ENCODE assay signal across 2 cellular contexts in the genomic region with DNA sequence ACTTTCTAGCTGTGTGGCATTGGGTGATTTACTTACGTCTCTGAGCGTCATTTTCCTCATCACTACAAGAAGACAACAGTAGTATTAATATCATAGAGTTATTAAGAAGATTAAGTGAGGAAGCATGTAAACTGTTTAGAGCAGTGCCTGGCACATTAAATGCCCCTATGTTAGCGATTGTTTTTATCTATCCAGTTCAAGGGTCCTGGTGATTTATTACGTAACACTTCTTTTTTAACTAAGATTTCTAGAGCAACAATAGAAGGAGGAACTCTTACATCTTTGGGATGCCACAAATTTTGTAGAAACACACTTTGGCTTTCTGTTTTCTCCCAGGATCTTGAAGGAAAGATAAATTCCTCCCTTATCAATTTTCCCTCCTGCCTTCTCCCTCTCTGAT.
TF ChIP-seq lines count a peak whose summit lies in the region.

No MANE protein-coding gene starts in this region.

TF ChIP-seq in A549, 52 proteins besides CTCF, POLR2A, EP300 and RAD21:
- TF ChIP-seq MAZ (IDR thresholded peaks at IDR 0.05; ENCODE audit: borderline replicate concordance, low read depth, low read length) = no peak
TF ChIP-seq in A549: peak in this region for 0.

TF ChIP-seq in H1, 55 proteins besides CTCF, POLR2A, EP300 and RAD21:
- peak; percentile 8; the same call in 1 of the 2 replicates for TF ChIP-seq CEBPB (IDR thresholded peaks at IDR 0.05; ENCODE audit: low read depth, low read length)
- no peak for TF ChIP-seq SP1 (IDR thresholded peaks at IDR 0.05; ENCODE audit: low read depth, low read length)
